ENCODE assay signal across 12 cellular contexts in genomic region chr5:55568629-55569512, GRCh38. TPM values are rescaled to one million over a fixed set of nuclear protein-coding genes. Genes with fewer than 3 reads are reported as not detected.
DNase-seq lines count a peak whose midpoint lies in the region; ATAC-seq and TF ChIP-seq lines count a peak whose summit lies in the region.
"Had no signal": no experiment of that assay in that cellular context is flagged by ENCODE, and none has a peak within 500 bp of the region (broad histone marks: within the 10 kb centered on the region; RNA-seq: fewer than 3 reads in every experiment).

No MANE protein-coding gene starts in this region.

- no peak overlapping the region for H3K4ac ChIP-seq in neuronal stem cell (ENCODE audit: low read length)

- H3K27ac Mint-ChIP-seq in progenitor cell of endocrine pancreas = peak overlapping the region; percentile 49
- H3K27ac Mint-ChIP-seq: activated CD8-positive, alpha-beta T cell treated with anti-CD3 and anti-CD28 coated beads for 36 hours had no signal

- H3K79me1 ChIP-seq in neuronal stem cell (ENCODE audit: low read depth, low read length) = no peaks in the 10 kb centered on the region

- H3K36me3 Mint-ChIP-seq in progenitor cell of endocrine pancreas (ENCODE audit: insufficient read depth) = no peaks in the 10 kb centered on the region

- H3K14ac ChIP-seq in neuronal stem cell (ENCODE audit: low read length) = no peak overlapping the region

- H3K18ac ChIP-seq in neuronal stem cell (ENCODE audit: low read length) = no peak overlapping the region

- H3K36me3 ChIP-seq in neuronal stem cell (replicated peaks in 1 of 2; ENCODE audit: control insufficient read depth in 2 of 2, insufficient read depth in 2 of 2, low read length in 2 of 2) = no peaks in the 10 kb centered on the region

- H3K4me2 ChIP-seq in neuronal stem cell (ENCODE audit: insufficient read depth, low read length, poor library complexity, severe bottlenecking) = no peak overlapping the region
- H3K4me2 ChIP-seq: PC-9 had no signal

- peaks cover 38% of the 10 kb centered on the region for H3K27me3 Mint-ChIP-seq in progenitor cell of endocrine pancreas
- H3K27me3 Mint-ChIP-seq: activated CD8-positive, alpha-beta T cell treated with anti-CD3 and anti-CD28 coated beads for 36 hours had no signal

- H3K9me3 ChIP-seq in right cardiac atrium (ENCODE audit: control insufficient read depth, low read length) (no peaks in the 10 kb centered on the region), neuronal stem cell (replicated peaks in 1 of 2; ENCODE audit: control insufficient read depth in 2 of 2, insufficient read depth in 1 of 2, low read depth in 1 of 2, low read length in 2 of 2) (no peaks in the 10 kb centered on the region)

- intact Hi-C loops in right cardiac atrium (cut with DNase I) = no loop called here
- intact Hi-C loops in left cardiac atrium (cut with DNase I) = no loop called here

- no peak for TF ChIP-seq CTCF in epithelial cell of esophagus (IDR thresholded peaks at IDR 0.05; ENCODE audit: insufficient read depth, low read depth, low read length, missing control alignments)
- no peak for TF ChIP-seq CTCF in progenitor cell of endocrine pancreas (IDR thresholded peaks at IDR 0.05; ENCODE audit: unreplicated experiment)

- no peak for DNase-seq in right cardiac atrium
- no peak for DNase-seq in left cardiac atrium
- peak; percentile 33 for DNase-seq in epithelial cell of esophagus (ENCODE audit: low read depth)
- no peak for DNase-seq in progenitor cell of endocrine pancreas (ENCODE audit: low spot score, unreplicated experiment)
- no peak for DNase-seq in neuronal stem cell (ENCODE audit: low spot score)
- DNase-seq in D341Med (ENCODE audit: low spot score) = no peak
- no peak for DNase-seq in GM19240 (ENCODE audit: insufficient read length, low spot score)
- DNase-seq: activated CD8-positive, alpha-beta T cell treated with anti-CD3 and anti-CD28 coated beads for 36 hours; dermis blood vessel endothelial cell; NCI-H2171 treated with DMSO at 0.1 percent for 48 hours; PC-9 had no signal

- peaks cover 3% of the 10 kb centered on the region for H3K4me1 ChIP-seq in right cardiac atrium (ENCODE audit: control insufficient read depth, insufficient read depth, low read length)
- peaks cover 5 to 8% of the 10 kb centered on the region in 2 donors for H3K4me1 ChIP-seq in neuronal stem cell (ENCODE audit: control insufficient read depth in 2 of 2, insufficient read depth in 1 of 2, low read depth in 1 of 2, low read length in 2 of 2)

- no peak overlapping the region for H3K23ac ChIP-seq in neuronal stem cell (ENCODE audit: low read depth, low read length, poor library complexity)

- ATAC-seq in right cardiac atrium (no peak), left cardiac atrium (no peak)
- no peak for ATAC-seq in activated CD4-positive, CD25-positive, alpha-beta regulatory T cell treated with anti-CD3 and anti-CD28 coated beads, Interleukin-2, amount 50 U/mL, for 24 hours
- ATAC-seq: activated CD8-positive, alpha-beta T cell treated with anti-CD3 and anti-CD28 coated beads for 36 hours had no signal

- H2BK12ac ChIP-seq in neuronal stem cell (ENCODE audit: low read length) = no peak overlapping the region

- H3K4me1 Mint-ChIP-seq in progenitor cell of endocrine pancreas (ENCODE audit: low read depth) = peaks cover 6% of the 10 kb centered on the region

- H3K4me3 ChIP-seq in right cardiac atrium (ENCODE audit: low read length) (no peak overlapping the region), epithelial cell of esophagus (ENCODE audit: low read length) (no peak overlapping the region), neuronal stem cell (ENCODE audit: low read length in 2 of 2) (no peak overlapping the region)
- H3K4me3 ChIP-seq: PC-9 had no signal

- no peak overlapping the region for H2AFZ ChIP-seq in neuronal stem cell (ENCODE audit: low read length)
- H2AFZ ChIP-seq: PC-9 had no signal

- peak overlapping the region; percentile 90 for H3K27ac ChIP-seq in right cardiac atrium (ENCODE audit: low read length)
- no peak overlapping the region for H3K27ac ChIP-seq in neuronal stem cell (replicated peaks; ENCODE audit: low read length)
- H3K27ac ChIP-seq: PC-9 had no signal

- H2AK5ac ChIP-seq in neuronal stem cell (ENCODE audit: low read depth, low read length) = no peak overlapping the region

- H3K4me3 Mint-ChIP-seq in progenitor cell of endocrine pancreas (ENCODE audit: low read depth) = no peak overlapping the region
- H3K4me3 Mint-ChIP-seq: activated CD8-positive, alpha-beta T cell treated with anti-CD3 and anti-CD28 coated beads for 36 hours had no signal

- H4K8ac ChIP-seq in neuronal stem cell (ENCODE audit: low read depth, low read length) = no peak overlapping the region

- H3K9me3 Mint-ChIP-seq in progenitor cell of endocrine pancreas (ENCODE audit: low read depth) = no peaks in the 10 kb centered on the region
- H3K9me3 Mint-ChIP-seq: activated CD8-positive, alpha-beta T cell treated with anti-CD3 and anti-CD28 coated beads for 36 hours had no signal

- no peak overlapping the region for H2BK5ac ChIP-seq in neuronal stem cell (ENCODE audit: low read length)

- 79% methylated on average over 15 of the region's 15 CpGs for WGBS in right cardiac atrium
- WGBS in neuronal stem cell (ENCODE audit: extremely low coverage in 2 of 2, insufficient read length in 2 of 2, insufficient replicate concordance in 1 of 2), 2 donors = no CpG with 5 or more reads among the region's 15 CpGs

- no peak overlapping the region for H2BK120ac ChIP-seq in neuronal stem cell (ENCODE audit: low read depth, low read length)

- H3K27me3 ChIP-seq in right cardiac atrium (ENCODE audit: control insufficient read depth, insufficient read depth) (no peaks in the 10 kb centered on the region), neuronal stem cell (ENCODE audit: control insufficient read depth in 3 of 3, insufficient read depth in 3 of 3, low read depth in 1 of 3, low read length in 3 of 3) (no peaks in the 10 kb centered on the region)

- H2BK15ac ChIP-seq in neuronal stem cell (ENCODE audit: low read length) = no peak overlapping the region

- no peak overlapping the region for H3K9ac ChIP-seq in neuronal stem cell (ENCODE audit: low read depth, low read length, poor library complexity)

- H4K91ac ChIP-seq in neuronal stem cell (ENCODE audit: low read depth, low read length, poor library complexity) = no peak overlapping the region

RNA-seq across cellular contexts. Expression of gene PLPP1, which starts 34.1 kb away (rescaled TPM):
- 100 to 1,000 TPM in 1 of 4 donors, 10 to 100 TPM in 3; 79.8 to 110 (median 88.8) TPM for total RNA-seq in right cardiac atrium
- polyA plus RNA-seq in right cardiac atrium = 150 TPM
- total RNA-seq in left cardiac atrium = 10 to 100 TPM; 56.8 to 87.8 TPM
- total RNA-seq in progenitor cell of endocrine pancreas = 7.9 and 10.6 TPM in 2 replicates
- polyA plus RNA-seq in neuronal stem cell (2013, experiment 1 of 2) = 13.3 TPM
- 13.4 TPM for polyA plus RNA-seq in neuronal stem cell (2013, experiment 2 of 2)
